Comparison of ENCODE assay signal across 1 cellular context in the genomic region with DNA sequence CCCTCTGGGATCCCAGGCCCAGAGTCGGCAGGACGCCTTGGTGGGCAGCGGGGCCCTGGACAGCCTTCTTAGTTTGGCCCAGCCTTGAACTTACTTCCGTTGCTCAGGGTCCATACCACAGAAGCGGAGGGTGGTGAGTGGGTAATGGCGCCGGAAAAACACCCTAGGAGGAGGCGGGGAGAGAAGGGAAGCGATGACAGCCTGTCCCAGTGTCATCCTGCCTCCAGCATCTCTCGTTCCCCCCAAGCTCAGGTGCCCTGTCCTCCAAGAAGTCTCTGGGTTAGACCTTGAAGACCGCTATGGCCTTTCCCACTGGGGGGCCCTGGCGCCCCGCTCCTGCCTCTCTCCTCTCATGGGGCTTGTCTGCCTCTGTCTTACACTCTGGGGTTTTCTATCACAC.
TF ChIP-seq lines count a peak whose summit lies in the region.

No MANE protein-coding gene starts in this region.

TF ChIP-seq in IMR-90, 13 proteins besides CTCF, POLR2A, EP300 and RAD21:
- TF ChIP-seq BHLHE40 (IDR thresholded peaks at IDR 0.05; ENCODE audit: low read depth, low read length): no peak
- no peak for TF ChIP-seq RFX5 (IDR thresholded peaks at IDR 0.05; ENCODE audit: low read depth, low read length)
- no peak for TF ChIP-seq MAFK (IDR thresholded peaks at IDR 0.05; ENCODE audit: low read depth, low read length)
- no peak for TF ChIP-seq SMC3 (IDR thresholded peaks at IDR 0.05; ENCODE audit: low read depth, low read length)
- TF ChIP-seq MAZ (IDR thresholded peaks at IDR 0.05; ENCODE audit: borderline replicate concordance, low read depth, low read length): no peak
- no peak for TF ChIP-seq NFE2L2 (IDR thresholded peaks at IDR 0.05; ENCODE audit: low read depth, low read length)
- TF ChIP-seq, protein P1, sequence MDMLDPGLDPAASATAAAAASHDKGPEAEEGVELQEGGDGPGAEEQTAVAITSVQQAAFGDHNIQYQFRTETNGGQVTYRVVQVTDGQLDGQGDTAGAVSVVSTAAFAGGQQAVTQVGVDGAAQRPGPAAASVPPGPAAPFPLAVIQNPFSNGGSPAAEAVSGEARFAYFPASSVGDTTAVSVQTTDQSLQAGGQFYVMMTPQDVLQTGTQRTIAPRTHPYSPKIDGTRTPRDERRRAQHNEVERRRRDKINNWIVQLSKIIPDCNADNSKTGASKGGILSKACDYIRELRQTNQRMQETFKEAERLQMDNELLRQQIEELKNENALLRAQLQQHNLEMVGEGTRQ (IDR thresholded peaks at IDR 0.05; ENCODE audit: low read depth, low read length): no peak
- TF ChIP-seq CHD1 (IDR thresholded peaks at IDR 0.05; ENCODE audit: low read depth, low read length): no peak
- no peak for TF ChIP-seq FOS (IDR thresholded peaks at IDR 0.05; ENCODE audit: low read depth, low read length)
- TF ChIP-seq MXI1 (IDR thresholded peaks at IDR 0.05; ENCODE audit: borderline replicate concordance, low read depth, low read length): no peak
- TF ChIP-seq CEBPB (IDR thresholded peaks at IDR 0.05; ENCODE audit: low read depth, low read length): no peak
